In the genomic region with DNA sequence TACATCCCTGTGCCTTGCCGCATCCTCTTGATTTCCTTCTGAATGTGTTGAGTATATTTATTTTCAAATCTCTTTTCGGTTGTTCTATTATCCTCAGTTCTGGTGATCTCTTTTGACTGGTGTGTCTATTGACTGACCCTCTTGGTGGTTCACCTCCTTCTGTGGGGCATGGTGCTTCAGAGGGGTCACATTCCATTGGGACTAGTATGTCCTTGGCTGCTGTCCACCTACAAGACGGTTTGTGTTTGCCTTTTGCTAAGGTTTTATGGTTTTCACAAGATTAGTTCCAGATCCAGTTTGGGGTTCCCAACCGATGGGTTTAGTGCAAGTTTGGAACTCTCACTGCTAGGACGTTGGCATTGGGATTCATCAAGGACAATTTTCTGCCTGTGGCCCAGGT, we compare ENCODE assay signal across 15 cellular contexts.
DNase-seq lines count a peak whose midpoint lies in the region; ATAC-seq, FAIRE-seq and TF ChIP-seq lines count a peak whose summit lies in the region.
"Had no signal": no experiment of that assay in that cellular context is flagged by ENCODE, and none has a peak within 500 bp of the region (broad histone marks: within the 10 kb centered on the region; RNA-seq: fewer than 3 reads in every experiment).

No MANE protein-coding gene starts in this region.

- no peaks in the 10 kb centered on the region for H3K9me3 ChIP-seq in kidney (ENCODE audit: control insufficient read depth in 1 of 2, low read length in 2 of 2)

- TF ChIP-seq CTCF in BJ (IDR thresholded peaks at IDR 0.05; ENCODE audit: insufficient read depth, low read depth, low read length): no peak
- TF ChIP-seq CTCF in kidney (IDR thresholded peaks at IDR 0.05; ENCODE audit: borderline replicate concordance, extremely low read depth, insufficient read depth): no peak

- H3K27me3 ChIP-seq in BJ (ENCODE audit: control insufficient read depth, insufficient read depth, low read length): no peaks in the 10 kb centered on the region
- H3K27me3 ChIP-seq: ascending aorta, heart right ventricle had no signal

- H3K36me3 Mint-ChIP-seq in central memory CD8-positive, alpha-beta T cell (ENCODE audit: insufficient read depth): peaks cover 18% of the 10 kb centered on the region
- H3K36me3 Mint-ChIP-seq in activated naive CD4-positive, alpha-beta T cell treated with anti-CD3 and anti-CD28 coated beads for 36 hours (ENCODE audit: low read depth): peaks cover 14% of the 10 kb centered on the region

- no peak overlapping the region for H3K4me3 ChIP-seq in BJ (ENCODE audit: low read depth, low read length)
- H3K4me3 ChIP-seq in kidney (ENCODE audit: low read length in 2 of 2): no peak overlapping the region
- H3K4me3 ChIP-seq: ascending aorta, heart right ventricle had no signal

- peaks cover 0 to 2% of the 10 kb centered on the region in 2 donors for H3K4me1 ChIP-seq in kidney (ENCODE audit: control insufficient read depth in 1 of 2, insufficient read depth in 1 of 2, low read depth in 1 of 2, low read length in 2 of 2)
- H3K4me1 ChIP-seq: ascending aorta had no signal

- no peak overlapping the region for H3K27ac ChIP-seq in kidney (ENCODE audit: low read depth in 2 of 2, low read length in 2 of 2)
- H3K27ac ChIP-seq: ascending aorta, heart right ventricle had no signal

- H3K36me3 ChIP-seq in BJ (ENCODE audit: control insufficient read depth, insufficient read depth, low read length) (peaks cover 14% of the 10 kb centered on the region), kidney (ENCODE audit: control insufficient read depth in 1 of 2, insufficient read depth in 2 of 2, low read length in 2 of 2) (peaks cover 17 to 23% of the 10 kb centered on the region in 2 donors)

- no peak overlapping the region for H3K9ac ChIP-seq in kidney (ENCODE audit: low read length in 2 of 2)

- no peak for ATAC-seq in central memory CD8-positive, alpha-beta T cell (replicated peaks; ENCODE audit: extremely low read depth, poor library complexity, severe bottlenecking)
- ATAC-seq: heart right ventricle, left lobe of liver had no signal

- DNase-seq in BJ (ENCODE audit: low read depth): peak; percentile 55
- DNase-seq in LHCN-M2 (ENCODE audit: low read depth): peak; percentile 61
- DNase-seq in central memory CD8-positive, alpha-beta T cell (ENCODE audit: low spot score in 2 of 2): no peak
- DNase-seq in non-pigmented ciliary epithelial cell (ENCODE audit: low read depth): peak; percentile 46
- DNase-seq in activated naive CD4-positive, alpha-beta T cell treated with anti-CD3 and anti-CD28 coated beads for 36 hours: no peak
- no peak for DNase-seq in kidney
- DNase-seq in GDM1 (lab: John Stamatoyannopoulos, UW): no peak
- DNase-seq in OCI-M1 (lab: John Stamatoyannopoulos, UW): no peak
- DNase-seq: activated CD4-positive, alpha-beta memory T cell treated with anti-CD3 and anti-CD28 coated beads for 36 hours; CD4-positive, CD25-positive, alpha-beta regulatory T cell; heart right ventricle had no signal

- POLR2A ChIA-PET in BJ (lab: Charles Lee): no interaction called here

- CTCF ChIA-PET in BJ (lab: Yijun Ruan, JAX): no interaction called here
- CTCF ChIA-PET in activated naive CD4-positive, alpha-beta T cell treated with anti-CD3 and anti-CD28 coated beads for 36 hours (lab: Charles Lee): no interaction called here

- peaks cover 5% of the 10 kb centered on the region for H3K4me1 Mint-ChIP-seq in central memory CD8-positive, alpha-beta T cell
- H3K4me1 Mint-ChIP-seq in activated naive CD4-positive, alpha-beta T cell treated with anti-CD3 and anti-CD28 coated beads for 36 hours (ENCODE audit: low read depth): no peaks in the 10 kb centered on the region

- H3K9me3 Mint-ChIP-seq in central memory CD8-positive, alpha-beta T cell: no peaks in the 10 kb centered on the region
- H3K9me3 Mint-ChIP-seq in activated naive CD4-positive, alpha-beta T cell treated with anti-CD3 and anti-CD28 coated beads for 36 hours: peaks cover 3% of the 10 kb centered on the region

- intact Hi-C loops in activated naive CD4-positive, alpha-beta T cell treated with anti-CD3 and anti-CD28 coated beads for 36 hours (cut with micrococcal nuclease): no loop called here
- intact Hi-C loops in kidney (cut with DNase I): no loop called here

- no peak for FAIRE-seq in kidney (lab: Jason Lieb, UNC)
- FAIRE-seq: TTC549 had no signal

- H3K4me3 Mint-ChIP-seq in central memory CD8-positive, alpha-beta T cell: no peak overlapping the region
- no peak overlapping the region for H3K4me3 Mint-ChIP-seq in activated naive CD4-positive, alpha-beta T cell treated with anti-CD3 and anti-CD28 coated beads for 36 hours
- H3K4me3 Mint-ChIP-seq: activated CD4-positive, alpha-beta memory T cell treated with anti-CD3 and anti-CD28 coated beads for 36 hours; CD4-positive, CD25-positive, alpha-beta regulatory T cell had no signal

- no peaks in the 10 kb centered on the region for H3K27me3 Mint-ChIP-seq in central memory CD8-positive, alpha-beta T cell
- no peaks in the 10 kb centered on the region for H3K27me3 Mint-ChIP-seq in activated naive CD4-positive, alpha-beta T cell treated with anti-CD3 and anti-CD28 coated beads for 36 hours (ENCODE audit: low read depth)
- H3K27me3 Mint-ChIP-seq: activated CD4-positive, alpha-beta memory T cell treated with anti-CD3 and anti-CD28 coated beads for 36 hours; CD4-positive, CD25-positive, alpha-beta regulatory T cell had no signal

- peak overlapping the region; percentile 6 for H3K27ac Mint-ChIP-seq in central memory CD8-positive, alpha-beta T cell (ENCODE audit: low read depth)
- no peak overlapping the region for H3K27ac Mint-ChIP-seq in activated naive CD4-positive, alpha-beta T cell treated with anti-CD3 and anti-CD28 coated beads for 36 hours
- H3K27ac Mint-ChIP-seq: activated CD4-positive, alpha-beta memory T cell treated with anti-CD3 and anti-CD28 coated beads for 36 hours; activated T-helper 2 cell treated with anti-CD3 and anti-CD28 coated beads, Interferon-gamma antibody, Interleukin-2, Interleukin-4, amounts not matched to agents 10 μg/mL and 5 μg/mL and 100 μg/mL, durations not matched to agents 14 hours and 24 hours and 36 hours; CD4-positive, CD25-positive, alpha-beta regulatory T cell had no signal

Comparison
In these comparisons a context has a peak if more than half of its experiments do, and no peak if none do; other contexts are left out.
1. DNase-seq: peak in BJ (single experiment), LHCN-M2 (single experiment) and non-pigmented ciliary epithelial cell (single experiment); none in central memory CD8-positive, alpha-beta T cell (0 of 2), activated naive CD4-positive, alpha-beta T cell treated with anti-CD3 and anti-CD28 coated beads for 36 hours (single experiment), kidney (single experiment), GDM1 (single experiment) and OCI-M1 (single experiment).